In genomic region chr6:31114540-31114876, GRCh38 we compare ENCODE assay signal across 9 cellular contexts. TPM values are rescaled to one million over a fixed set of nuclear protein-coding genes. Genes with fewer than 3 reads are reported as not detected.
DNase-seq lines count a peak whose midpoint lies in the region; ATAC-seq, FAIRE-seq and TF ChIP-seq lines count a peak whose summit lies in the region.
"Had no signal": no experiment of that assay in that cellular context is flagged by ENCODE, and none has a peak within 500 bp of the region (broad histone marks: within the 10 kb centered on the region; RNA-seq: fewer than 3 reads in every experiment).

PSORS1C1 (plus strand) TSS chr6:31114800; CDS start chr6:31129633, 14,833 bp downstream.

- TF ChIP-seq POLR2A in HepG2 (IDR thresholded peaks at IDR 0.05; ENCODE audit: insufficient read depth in 1 of 2, low read depth in 2 of 2, low read length in 2 of 2) (no peak), suprapubic skin (IDR thresholded peaks at IDR 0.05) (no peak)

- peak; percentile 94 for DNase-seq in HPDE6-E6E7 (ENCODE audit: extremely low spot score)
- peak; percentile 89 for DNase-seq in choroid plexus epithelial cell (ENCODE audit: low read depth)
- peak; percentile 49 for DNase-seq in HepG2 (ENCODE audit: low spot score)
- DNase-seq in suprapubic skin (ENCODE audit: low spot score in 2 of 2), result peak; percentile 93
- DNase-seq in NCI-H1417 (lab: John Stamatoyannopoulos, UW), result no peak
- DNase-seq in activated CD8-positive, alpha-beta memory T cell treated with anti-CD3 and anti-CD28 coated beads, Interleukin-2, amount 50 U/mL, for 4 hours, result no peak
- DNase-seq in NCI-H1092 treated with DMSO at 0.1 percent for 48 hours (lab: John Stamatoyannopoulos, UW), result no peak
- DNase-seq: effector memory CD8-positive, alpha-beta T cell had no signal

- WGBS in HepG2 (ENCODE audit: low lambda C conversion rate), result 2% methylated on average over 3 of the region's 3 CpGs
- WGBS in suprapubic skin, result 9% methylated on average over 3 of the region's 3 CpGs

- H3K9me3 ChIP-seq in HepG2 (ENCODE audit: low read length) (no peaks in the 10 kb centered on the region), suprapubic skin (no peaks in the 10 kb centered on the region)

- in situ Hi-C loops in HepG2 (cut with HindIII; ENCODE audit: extremely low pct_ligation_motif_present, low pct_unique_long_range_greater_than_20kb), result no loop called here

- no peak within 1 kb of the TSS for H2AFZ ChIP-seq in HepG2 (ENCODE audit: low read length)

- no peaks in the 10 kb centered on the region for H3K36me3 ChIP-seq in HepG2 (replicated peaks in 1 of 2; ENCODE audit: control insufficient read depth in 1 of 2, insufficient read depth in 2 of 2, low read length in 2 of 2)
- H3K36me3 ChIP-seq in suprapubic skin, result no peaks in the 10 kb centered on the region

- intact Hi-C loops in HepG2 (cut with micrococcal nuclease; ENCODE audit: unreplicated experiment), result no loop called here

- ATAC-seq in HepG2 (peak; percentile 66), HG03342 (IDR thresholded peaks at IDR 0.05; ENCODE audit: unreplicated experiment) (no peak)
- ATAC-seq: effector memory CD8-positive, alpha-beta T cell had no signal

- H3K27ac ChIP-seq in HepG2 (ENCODE audit: extremely low read length, insufficient read depth, low read length) (no peak within 1 kb of the TSS), suprapubic skin (peak within 1 kb of the TSS; percentile 87)

- peak within 1 kb of the TSS; percentile 22 for H3K4me3 ChIP-seq in choroid plexus epithelial cell (ENCODE audit: low read depth, low read length)
- H3K4me3 ChIP-seq in HepG2 (replicated peaks in 1 of 3; ENCODE audit: insufficient read depth in 1 of 3, low read depth in 2 of 3, low read length in 3 of 3), result no peak within 1 kb of the TSS; a peak in 1 of 6 replicates
- H3K4me3 ChIP-seq in suprapubic skin, result peak within 1 kb of the TSS; percentile 35

- no peak for TF ChIP-seq RAD21 in HepG2 (CRISPR knock-in tag; IDR thresholded peaks at IDR 0.05)

- H3K27me3 ChIP-seq in HepG2 (ENCODE audit: control insufficient read depth in 1 of 2, insufficient read depth in 2 of 2, low read length in 2 of 2), result peaks cover 7 to 89% of the 10 kb centered on the region in 2 experiments
- H3K27me3 ChIP-seq in suprapubic skin, result no peaks in the 10 kb centered on the region

- no peaks in the 10 kb centered on the region for H4K20me1 ChIP-seq in HepG2 (ENCODE audit: insufficient read depth, low read length)

- H3K9ac ChIP-seq in HepG2 (ENCODE audit: insufficient read depth, low read depth, low read length), result no peak within 1 kb of the TSS

- H3K4me1 ChIP-seq in HepG2 (ENCODE audit: insufficient read depth, low read length) (peaks cover 9% of the 10 kb centered on the region; the same call in 1 of the 2 replicates), suprapubic skin (peaks cover 51% of the 10 kb centered on the region)

- TF ChIP-seq EP300 in HepG2 (IDR thresholded peaks at IDR 0.05; ENCODE audit: low read depth in 2 of 2, low read length in 2 of 2) (no peak), HepG2 (CRISPR knock-in tag; IDR thresholded peaks at IDR 0.05; ENCODE audit: borderline replicate concordance) (no peak), suprapubic skin (IDR thresholded peaks at IDR 0.05) (no peak)

- no TSS peak for BruUV-seq in HepG2 (replicated peaks; lab: Mats Ljungman, UMichigan)

- peak within 1 kb of the TSS; percentile 34; the same call in 1 of the 2 replicates for H3K4me2 ChIP-seq in HepG2 (ENCODE audit: low read depth, low read length)

- no peaks in the 10 kb centered on the region for H3K79me2 ChIP-seq in HepG2 (ENCODE audit: insufficient read depth, low read length)

- no peak for FAIRE-seq in HepG2 (lab: Jason Lieb, UNC)

- TF ChIP-seq CTCF in choroid plexus epithelial cell (conservative IDR thresholded peaks at IDR 0.05; ENCODE audit: low read depth, low read length) (no peak), HepG2 (CRISPR knock-in tag; IDR thresholded peaks at IDR 0.05) (no peak), suprapubic skin (IDR thresholded peaks at IDR 0.05) (no peak)

- CTCF ChIA-PET in HepG2 (lab: Yijun Ruan, JAX; ENCODE audit: low intra/inter-chr PET ratio, low total read pairs), result no interaction called here

- POLR2A ChIA-PET in HepG2 (lab: Yijun Ruan, JAX), result interaction anchor here (0.8 kb wide), 1 partner anchor 27 kb away, joined by 3 read pairs; no protein-coding TSS in a partner anchor

TF ChIP-seq in HepG2, 621 proteins besides CTCF, POLR2A, EP300 and RAD21:
- TF ChIP-seq ZNF790 (CRISPR knock-in tag; IDR thresholded peaks at IDR 0.05; ENCODE audit: borderline replicate concordance) (no peak), ZNF674 (CRISPR knock-in tag; IDR thresholded peaks at IDR 0.05; ENCODE audit: low read depth) (no peak), TBX2 (CRISPR knock-in tag; IDR thresholded peaks at IDR 0.05; ENCODE audit: borderline replicate concordance) (no peak), TFAP4 (IDR thresholded peaks at IDR 0.05; ENCODE audit: borderline replicate concordance, low read depth) (peak; percentile 17; the same call in 1 of the 2 replicates), FOSL2 (CRISPR knock-in tag; IDR thresholded peaks at IDR 0.05) (peak; percentile 76), EED (CRISPR knock-in tag; IDR thresholded peaks at IDR 0.05) (0 out of 2 replicates have a peak, but pooled peaks have one; percentile 25)

RNA-seq across cellular contexts. Expression of gene PSORS1C1, which starts in this region (rescaled TPM):
- total RNA-seq in HepG2 (2016; rRNA removed; fragmentation: Illumina TruSeq; extraction: Trizol), result 0.02 TPM in 1 of 2 replicates, not detected in the other
- not detected in 2 replicates for total RNA-seq in HepG2 (2016; cell fraction: cytosol; rRNA removed; fragmentation: Illumina TruSeq; extraction: Trizol; ENCODE audit: low read depth)
- not detected in 2 replicates for total RNA-seq in HepG2 (2016; cell fraction: insoluble cytoplasmic fraction; rRNA removed; fragmentation: Illumina TruSeq; extraction: Trizol)
- total RNA-seq in HepG2 (2016; cell fraction: membrane; rRNA removed; fragmentation: Illumina TruSeq; extraction: Trizol), result not detected in 2 replicates
- not detected in 2 replicates for total RNA-seq in HepG2 (2016; cell fraction: nucleus; rRNA removed; fragmentation: Illumina TruSeq; extraction: Trizol)
- polyA plus RNA-seq in HepG2 (2011; rRNA removed), result 0.01 and 0.24 TPM in 2 replicates
- polyA plus RNA-seq in HepG2 (2011; cell fraction: cytosol; rRNA removed), result not detected in 2 replicates
- polyA plus RNA-seq in HepG2 (2011; cell fraction: nucleus; rRNA removed), result 0.12 and 0.23 TPM in 2 replicates
- polyA plus RNA-seq in HepG2 (2012), result not detected in 2 replicates
- not detected in 2 replicates for polyA plus RNA-seq in HepG2 (2016; cell fraction: cytosol; fragmentation: Illumina TruSeq; extraction: Trizol; ENCODE audit: low read depth)
- polyA plus RNA-seq in HepG2 (2016; cell fraction: insoluble cytoplasmic fraction; fragmentation: Illumina TruSeq; extraction: Trizol; ENCODE audit: low read depth), result not detected in 2 replicates
- polyA plus RNA-seq in HepG2 (2016; cell fraction: membrane; fragmentation: Illumina TruSeq; extraction: Trizol; ENCODE audit: low read depth), result not detected in 2 replicates
- not detected in 2 replicates for polyA plus RNA-seq in HepG2 (2016; cell fraction: nucleus; fragmentation: Illumina TruSeq; extraction: Trizol; ENCODE audit: insufficient read depth, low read depth)
- polyA minus RNA-seq in HepG2 (2011; rRNA and poly(A)+ RNA removed; ENCODE audit: low replicate concordance), result 13.6 TPM in 1 of 2 replicates, not detected in the other
- polyA minus RNA-seq in HepG2 (2011; cell fraction: cytosol; rRNA and poly(A)+ RNA removed), result not detected in 2 replicates
- 0.13 and 0.25 TPM in 2 replicates for polyA minus RNA-seq in HepG2 (2011; cell fraction: nucleus; rRNA and poly(A)+ RNA removed)
- 10 to 100 TPM in 1 of 4 donors, 1 to 10 TPM in 3; 4.1 to 15.8 (median 5.5) TPM for total RNA-seq in suprapubic skin

Comparison
In these comparisons a context has a peak if more than half of its experiments do, and no peak if none do; other contexts are left out.
1. DNase-seq: peak in HPDE6-E6E7 (single experiment), choroid plexus epithelial cell (single experiment), HepG2 (single experiment) and suprapubic skin (2 of 2); none in NCI-H1417 (0 of 3), activated CD8-positive, alpha-beta memory T cell treated with anti-CD3 and anti-CD28 coated beads, Interleukin-2, amount 50 U/mL, for 4 hours (single experiment) and NCI-H1092 treated with DMSO at 0.1 percent for 48 hours (single experiment).
2. H3K4me3 ChIP-seq: peak in choroid plexus epithelial cell (single experiment) and suprapubic skin (single experiment); none in HepG2 (0 of 3).